29 cellular contexts compared by ENCODE assay signal in the genomic region with DNA sequence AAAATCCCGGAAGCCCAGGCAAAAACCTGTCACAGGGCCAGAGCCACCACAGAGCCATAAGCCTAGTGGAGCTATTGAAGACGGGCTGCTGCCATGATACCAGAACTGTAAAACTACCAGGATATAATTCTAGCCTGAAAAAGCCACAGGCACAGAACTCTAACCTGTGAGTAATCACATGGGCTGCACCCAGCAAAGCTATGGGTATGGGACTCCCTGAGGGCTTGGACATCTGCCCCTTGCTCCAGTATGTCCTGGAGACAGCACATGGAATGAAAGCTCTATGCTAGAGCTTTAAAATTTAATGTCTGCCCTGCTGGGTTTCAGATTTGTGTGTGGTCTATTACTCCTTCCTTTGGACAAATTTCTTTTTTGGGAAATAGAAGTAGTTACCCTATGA.
"Had no signal": no experiment of that assay in that cellular context is flagged by ENCODE, and none has a peak within 500 bp of the region (broad histone marks: within the 10 kb centered on the region; RNA-seq: fewer than 3 reads in every experiment).

No MANE protein-coding gene starts in this region.

- H3K36me3 ChIP-seq: brain microvascular endothelial cell, Peyer's patch had no signal

- H3K4me1 ChIP-seq: Peyer's patch had no signal

- H3K27me3 ChIP-seq: brain microvascular endothelial cell, MG63, Peyer's patch had no signal

- ATAC-seq: activated CD8-positive, alpha-beta T cell treated with anti-CD3 and anti-CD28 coated beads for 36 hours; activated T-cell treated with anti-CD3 and anti-CD28 coated beads, Interleukin-2, amount 50 U/mL, for 72 hours; activated T-helper 17 cell treated with anti-CD3 and anti-CD28 coated beads, Interleukin-2, amount 50 U/mL, for 72 hours; PC-3; Right ventricle myocardium inferior had no signal

- DNase-seq: activated CD4-positive, alpha-beta T cell treated with anti-CD3 and anti-CD28 coated beads, Interleukin-2, amount 10 ng/mL, durations not matched to agents 24 days and 14 days; activated CD4-positive, alpha-beta T cell treated with anti-CD3 and anti-CD28 coated beads, Interleukin-2, amount 50 U/mL, for 4 hours; activated CD8-positive, alpha-beta T cell treated with anti-CD3 and anti-CD28 coated beads for 36 hours; activated effector memory CD4-positive, alpha-beta T cell treated with anti-CD3 and anti-CD28 coated beads, Interleukin-2, amount 50 U/mL, for 16 hours; activated naive CD4-positive, alpha-beta T cell; activated naive CD4-positive, alpha-beta T cell treated with anti-CD3 and anti-CD28 coated beads, Interleukin-2, amount 50 U/mL, for 16 hours; activated naive CD8-positive, alpha-beta T cell treated with anti-CD3 and anti-CD28 coated beads for 36 hours; activated T-cell treated with anti-CD3 and anti-CD28 coated beads, Interleukin-2, amount 50 U/mL, for 1 hour; activated T-cell treated with anti-CD3 and anti-CD28 coated beads, Interleukin-2, amount 50 U/mL, for 72 hours; amniotic stem cell; aorta; brain microvascular endothelial cell; central memory CD4-positive, alpha-beta T cell; MG63; NCI-H1092 treated with DMSO at 0.1 percent for 48 hours; NCI-H1417; NCI-H146; NCI-H187; NCI-H2029 treated with DMSO at 0.1 percent for 48 hours; NCI-H2107; NCI-H510A; NCI-H526; NCI-H748 treated with DMSO at 0.1 percent for 48 hours; NK-92 treated with Interleukin-12 subunit alpha and Interleukin-12 subunit beta, amount 100 ng/mL, for 24 hours; PC-3; Peyer's patch had no signal

- H3K27ac ChIP-seq: brain microvascular endothelial cell, Peyer's patch, RWPE1 had no signal

- H3K9me3 ChIP-seq: Peyer's patch had no signal

- H3K4me3 ChIP-seq: MG63, Peyer's patch had no signal
